11 cellular contexts compared by ENCODE assay signal in the genomic region with DNA sequence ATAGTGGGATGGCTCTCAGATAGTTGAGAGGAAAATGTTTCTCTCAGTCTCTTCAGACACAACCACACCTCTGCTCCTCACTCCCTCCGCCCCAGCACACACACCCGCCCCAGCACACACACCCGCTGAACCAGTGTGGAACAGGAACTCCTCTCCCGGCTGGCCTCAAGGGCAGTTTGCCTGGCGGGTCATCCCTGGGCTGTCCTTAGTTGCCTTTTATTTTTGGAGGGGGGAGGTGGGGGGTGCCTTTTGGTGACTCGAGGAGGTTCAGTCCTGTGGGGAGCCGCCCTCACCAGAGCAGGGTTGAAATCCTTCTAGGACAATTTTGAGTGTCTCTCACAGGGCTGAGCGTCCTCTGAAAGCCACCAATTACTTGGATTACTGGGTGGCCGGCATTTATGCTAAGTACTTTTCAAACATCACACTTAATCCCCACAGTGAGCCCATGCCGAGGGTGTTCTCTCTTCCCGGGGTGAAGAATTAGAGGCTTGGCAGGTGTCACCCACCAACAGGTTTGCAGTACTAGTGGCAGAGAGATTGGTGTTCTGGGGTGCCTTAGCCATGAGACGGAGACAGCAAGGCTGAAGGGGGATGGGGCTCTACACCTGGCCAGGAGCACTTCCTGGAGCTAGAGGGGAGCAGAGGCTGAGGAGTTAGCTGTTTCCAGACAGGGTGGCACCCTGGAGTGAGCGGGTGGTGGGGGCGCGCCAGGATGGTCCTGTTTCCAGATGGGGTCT. TPM values are rescaled to one million over a fixed set of nuclear protein-coding genes. Genes with fewer than 3 reads are reported as not detected.
DNase-seq lines count a peak whose midpoint lies in the region; ATAC-seq and TF ChIP-seq lines count a peak whose summit lies in the region.
"Had no signal": no experiment of that assay in that cellular context is flagged by ENCODE, and none has a peak within 500 bp of the region (broad histone marks: within the 10 kb centered on the region; RNA-seq: fewer than 3 reads in every experiment).

No MANE protein-coding gene starts in this region.

- POLR2A ChIA-PET in MCF 10A (lab: Yijun Ruan, JAX): no interaction called here

- H3K27me3 Mint-ChIP-seq in MCF 10A (ENCODE audit: insufficient read depth, unreplicated experiment): no peaks in the 10 kb centered on the region

- CTCF ChIA-PET in MCF 10A (lab: Yijun Ruan, JAX): interaction anchor here (0.6 to 1.0 kb wide), 3 partner anchors 13 to 235 kb away, joined by 3 read pairs; no protein-coding TSS in a partner anchor

- no peak overlapping the region for H3K27ac Mint-ChIP-seq in MCF 10A (ENCODE audit: low read depth, unreplicated experiment)

- no peaks in the 10 kb centered on the region for H3K9me3 ChIP-seq in breast epithelium

- TF ChIP-seq POLR2A in breast epithelium (IDR thresholded peaks at IDR 0.05): no peak

- no peak overlapping the region for H3K4me3 Mint-ChIP-seq in MCF 10A (ENCODE audit: unreplicated experiment)

- ATAC-seq in GM21360 (IDR thresholded peaks at IDR 0.05; ENCODE audit: unreplicated experiment) (no peak), HG03565 (IDR thresholded peaks at IDR 0.05; ENCODE audit: unreplicated experiment) (no peak), GM19463 (IDR thresholded peaks at IDR 0.05; ENCODE audit: unreplicated experiment) (no peak)

- no TSS peak for BruUV-seq in MCF 10A (replicated peaks; lab: Mats Ljungman, UMichigan)

- no peaks in the 10 kb centered on the region for H3K9me3 Mint-ChIP-seq in MCF 10A (ENCODE audit: unreplicated experiment)

- H3K36me3 ChIP-seq in breast epithelium: no peaks in the 10 kb centered on the region

- intact Hi-C loops in breast epithelium (cut with DNase I; ENCODE audit: low total_unique reads): loop anchor here (10.0 kb wide), 2 partner anchors 151 to 1279 kb away; partner anchors contain the start of genes NCOR1 and PIGL
- intact Hi-C loops in MCF 10A (cut with micrococcal nuclease): no loop called here

- no peaks in the 10 kb centered on the region for H3K4me1 Mint-ChIP-seq in MCF 10A (ENCODE audit: insufficient read depth, unreplicated experiment)

- DNase-seq in breast epithelium (ENCODE audit: low spot score in 2 of 2): peak in 1 of 2 donors; percentile 64
- no peak for DNase-seq in MCF 10A (ENCODE audit: unreplicated experiment)
- DNase-seq in epithelial cell of esophagus (ENCODE audit: low read depth): peak; percentile 33
- peak; percentile 87 for DNase-seq in mesenteric fat pad (ENCODE audit: low spot score)
- no peak for DNase-seq in cerebellar nuclear complex (lab: John Stamatoyannopoulos, UW)
- DNase-seq: activated gamma-delta T cell, NCI-H748 treated with DMSO at 0.1 percent for 48 hours, T1000 had no signal

- peaks cover 32% of the 10 kb centered on the region for H3K36me3 Mint-ChIP-seq in MCF 10A (ENCODE audit: insufficient read depth, unreplicated experiment)

- H3K4me3 ChIP-seq in breast epithelium: peak overlapping the region; percentile 65 to 77 (median 70)
- H3K4me3 ChIP-seq in epithelial cell of esophagus (ENCODE audit: low read length): no peak overlapping the region

- no peaks in the 10 kb centered on the region for H3K4me1 ChIP-seq in breast epithelium

- TF ChIP-seq CTCF in breast epithelium (IDR thresholded peaks at IDR 0.05): no peak
- TF ChIP-seq CTCF in MCF 10A (IDR thresholded peaks at IDR 0.05; ENCODE audit: unreplicated experiment): no peak
- no peak for TF ChIP-seq CTCF in epithelial cell of esophagus (IDR thresholded peaks at IDR 0.05; ENCODE audit: insufficient read depth, low read depth, low read length, missing control alignments)

- peak overlapping the region; percentile 60 to 84 for H3K27ac ChIP-seq in breast epithelium

- H3K27me3 ChIP-seq in breast epithelium: no peaks in the 10 kb centered on the region

RNA-seq across cellular contexts. Expression of gene RASD1, which starts 2.8 kb away (rescaled TPM):
- total RNA-seq in breast epithelium (100 to 1,000 TPM in 1 of 3 donors, 10 to 100 TPM in 2; 64.0 to 140 (median 75.0) TPM), MCF 10A (2022) (0.21 TPM in 1 of 2 replicates, not detected in the other), mesenteric fat pad (254 TPM)

RNA-seq across cellular contexts. Expression of gene MED9, which starts 16.6 kb away (rescaled TPM):
- total RNA-seq in breast epithelium: 10 to 100 TPM; 13.4 to 22.5 (median 20.0) TPM
- 8.1 and 10.5 TPM in 2 replicates for total RNA-seq in MCF 10A (2022)
- total RNA-seq in mesenteric fat pad: 11.4 TPM

Comparison
In these comparisons a context has a peak if more than half of its experiments do, and no peak if none do; other contexts are left out.
1. RNA of gene RASD1, which starts 2.8 kb away (total RNA-seq): 254 TPM in mesenteric fat pad (single experiment) and 64.0 to 140 TPM in breast epithelium; 0.21 TPM in MCF 10A; every median in the first group is over 10 times any median in the second.
2. DNase-seq: peak in epithelial cell of esophagus (single experiment) and mesenteric fat pad (single experiment); none in MCF 10A (single experiment) and cerebellar nuclear complex (0 of 2).